In the genomic region with DNA sequence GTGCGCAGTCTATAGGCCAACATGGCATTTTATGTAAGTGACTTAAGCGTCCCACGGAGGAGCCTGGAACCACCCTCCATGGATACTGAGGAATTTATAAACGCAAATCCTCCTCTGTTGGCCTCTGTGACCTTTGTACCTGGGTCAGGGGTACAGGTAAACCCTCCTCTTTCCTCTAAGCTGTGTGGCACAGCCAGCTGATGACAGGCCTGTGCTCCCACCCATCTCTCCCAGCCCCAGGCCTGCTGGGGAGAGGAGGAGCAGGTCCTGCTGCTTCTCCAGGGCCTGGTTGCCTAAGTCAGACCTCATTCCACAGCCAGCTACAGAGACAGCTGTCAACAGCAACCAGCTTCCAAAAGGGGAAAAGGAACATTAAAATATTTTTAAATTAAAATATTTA, we compare ENCODE assay signal across 28 cellular contexts. TPM values are rescaled to one million over a fixed set of nuclear protein-coding genes. Genes with fewer than 3 reads are reported as not detected.
A peak's percentile ranks its signal among the peaks of the same experiment; 100 is the strongest.
DNase-seq lines count a peak whose midpoint lies in the region; TF ChIP-seq lines count a peak whose summit lies in the region.
"Had no signal": no experiment of that assay in that cellular context is flagged by ENCODE, and none has a peak within 500 bp of the region (broad histone marks: within the 10 kb centered on the region; RNA-seq: fewer than 3 reads in every experiment).

No MANE protein-coding gene starts in this region.

- no peaks in the 10 kb centered on the region for H3K4me1 ChIP-seq in A673 (ENCODE audit: insufficient read depth, low read length, poor library complexity, severe bottlenecking)

- intact Hi-C loops in dendritic cell treated with granulocyte-macrophage colony-stimulating factor and Interleukin-4, amounts not matched to agents 40 ng/mL and 50 ng/mL, for 4 days (cut with micrococcal nuclease), result loop anchor here (2.0 kb wide), 1 partner anchor 19 kb away; no protein-coding TSS in a partner anchor
- intact Hi-C loops in A673 (cut with micrococcal nuclease; ENCODE audit: unreplicated experiment), result no loop called here

- no peaks in the 10 kb centered on the region for H3K27me3 ChIP-seq in A673 (replicated peaks; ENCODE audit: insufficient read depth, low read depth, low read length, poor library complexity)
- H3K27me3 ChIP-seq: BLaER1 treated with 17β-estradiol and CSF1 and Interleukin-3, amounts not matched to agents 10 nM and 100 nM; SJSA1; testis had no signal

- no peaks in the 10 kb centered on the region for H3K9me3 Mint-ChIP-seq in dendritic cell treated with granulocyte-macrophage colony-stimulating factor and Interleukin-4, amounts not matched to agents 40 ng/mL and 50 ng/mL, for 4 days
- H3K9me3 Mint-ChIP-seq in type B pancreatic cell, result no peaks in the 10 kb centered on the region
- H3K9me3 Mint-ChIP-seq: immature natural killer cell; mesothelial cell of epicardium; naive thymus-derived CD8-positive, alpha-beta T cell; stimulated activated memory B cell treated with anti-CD40 and anti-IgM and Interleukin-4, amounts not matched to agents 10 μg/mL and 1 μg/mL and 100 μg/mL, for 72 hours had no signal

- peak; percentile 11 for DNase-seq in HT-29 (ENCODE audit: low spot score)
- peak; percentile 48 for DNase-seq in myocyte (ENCODE audit: low read depth)
- no peak for DNase-seq in type B pancreatic cell (ENCODE audit: extremely low spot score, unreplicated experiment)
- DNase-seq in A673 (ENCODE audit: low spot score), result no peak
- DNase-seq in NCI-H1417 treated with DMSO at 0.1 percent for 48 hours (lab: John Stamatoyannopoulos, UW), result no peak
- no peak for DNase-seq in NCI-H2081 treated with DMSO at 0.1 percent for 48 hours (lab: John Stamatoyannopoulos, UW)
- DNase-seq: activated CD4-positive, alpha-beta T cell treated with anti-CD3 and anti-CD28 coated beads for 48 hours; activated CD8-positive, alpha-beta memory T cell treated with anti-CD3 and anti-CD28 coated beads for 24 hours; activated T-cell treated with anti-CD3 and anti-CD28 coated beads for 4 hours; DMS79 treated with DMSO at 0.1 percent for 48 hours; effector CD4-positive, alpha-beta T cell; GF-D8; hypothalamus; immature natural killer cell; MV-4-11; naive thymus-derived CD8-positive, alpha-beta T cell; NCI-H1436 treated with DMSO at 0.1 percent for 48 hours; NCI-H345; NCI-H69; testis; WERI-Rb-1 had no signal

- no peak for TF ChIP-seq CTCF in type B pancreatic cell (conservative IDR thresholded peaks at IDR 0.05)
- no peak for TF ChIP-seq CTCF in A673 (conservative IDR thresholded peaks at IDR 0.05; ENCODE audit: low read depth, low read length)

- no peak overlapping the region for H3K4me3 ChIP-seq in A673 (ENCODE audit: low read depth, low read length, poor library complexity, severe bottlenecking)
- H3K4me3 ChIP-seq: BLaER1 treated with 17β-estradiol and CSF1 and Interleukin-3, amounts not matched to agents 10 nM and 100 nM; SJSA1; testis had no signal

- no peaks in the 10 kb centered on the region for H3K36me3 ChIP-seq in A673 (ENCODE audit: insufficient read depth, low read length, poor library complexity, severe bottlenecking)

- no TSS peak for BruUV-seq in A673 (replicated peaks; lab: Mats Ljungman, UMichigan)

- H3K9me3 ChIP-seq in A673 (ENCODE audit: low read depth, low read length, poor library complexity, severe bottlenecking), result no peaks in the 10 kb centered on the region
- H3K9me3 ChIP-seq: BLaER1 treated with 17β-estradiol and CSF1 and Interleukin-3, amounts not matched to agents 10 nM and 100 nM; SJSA1; testis had no signal

- peaks cover 60% of the 10 kb centered on the region for H3K4me1 Mint-ChIP-seq in dendritic cell treated with granulocyte-macrophage colony-stimulating factor and Interleukin-4, amounts not matched to agents 40 ng/mL and 50 ng/mL, for 4 days (ENCODE audit: low read depth)
- peaks cover 20% of the 10 kb centered on the region for H3K4me1 Mint-ChIP-seq in type B pancreatic cell (ENCODE audit: unreplicated experiment)

- H3K27me3 Mint-ChIP-seq in dendritic cell treated with granulocyte-macrophage colony-stimulating factor and Interleukin-4, amounts not matched to agents 40 ng/mL and 50 ng/mL, for 4 days, result no peaks in the 10 kb centered on the region
- H3K27me3 Mint-ChIP-seq in type B pancreatic cell, result no peaks in the 10 kb centered on the region
- H3K27me3 Mint-ChIP-seq: activated naive CD8-positive, alpha-beta T cell; naive thymus-derived CD8-positive, alpha-beta T cell; progenitor cell of endocrine pancreas; stimulated activated memory B cell treated with anti-CD40 and anti-IgM and Interleukin-4, amounts not matched to agents 10 μg/mL and 1 μg/mL and 100 μg/mL, for 72 hours had no signal

- H3K36me3 Mint-ChIP-seq in dendritic cell treated with granulocyte-macrophage colony-stimulating factor and Interleukin-4, amounts not matched to agents 40 ng/mL and 50 ng/mL, for 4 days (ENCODE audit: low read depth), result peaks cover 41% of the 10 kb centered on the region
- no peaks in the 10 kb centered on the region for H3K36me3 Mint-ChIP-seq in type B pancreatic cell
- H3K36me3 Mint-ChIP-seq: activated naive CD8-positive, alpha-beta T cell; immature natural killer cell; mesothelial cell of epicardium; naive thymus-derived CD8-positive, alpha-beta T cell; stimulated activated memory B cell treated with anti-CD40 and anti-IgM and Interleukin-4, amounts not matched to agents 10 μg/mL and 1 μg/mL and 100 μg/mL, for 72 hours had no signal

- peak overlapping the region; percentile 93 for H3K27ac Mint-ChIP-seq in dendritic cell treated with granulocyte-macrophage colony-stimulating factor and Interleukin-4, amounts not matched to agents 40 ng/mL and 50 ng/mL, for 4 days
- peak overlapping the region; percentile 88 for H3K27ac Mint-ChIP-seq in type B pancreatic cell
- H3K27ac Mint-ChIP-seq: activated naive CD8-positive, alpha-beta T cell; immature natural killer cell; naive thymus-derived CD8-positive, alpha-beta T cell; stimulated activated memory B cell treated with anti-CD40 and anti-IgM and Interleukin-4, amounts not matched to agents 10 μg/mL and 1 μg/mL and 100 μg/mL, for 72 hours had no signal

- POLR2A ChIA-PET in A673 (lab: Charles Lee; ENCODE audit: low non-redundant PET), result no interaction called here

- H3K4me3 Mint-ChIP-seq in dendritic cell treated with granulocyte-macrophage colony-stimulating factor and Interleukin-4, amounts not matched to agents 40 ng/mL and 50 ng/mL, for 4 days, result no peak overlapping the region
- H3K4me3 Mint-ChIP-seq in type B pancreatic cell, result no peak overlapping the region
- H3K4me3 Mint-ChIP-seq: activated naive CD8-positive, alpha-beta T cell; immature natural killer cell; mesothelial cell of epicardium; naive thymus-derived CD8-positive, alpha-beta T cell; stimulated activated memory B cell treated with anti-CD40 and anti-IgM and Interleukin-4, amounts not matched to agents 10 μg/mL and 1 μg/mL and 100 μg/mL, for 72 hours had no signal

- H3K27ac ChIP-seq in A673 (ENCODE audit: low read depth, low read length, poor library complexity, severe bottlenecking), result no peak overlapping the region
- H3K27ac ChIP-seq: BLaER1 treated with 17β-estradiol and CSF1 and Interleukin-3, amounts not matched to agents 10 nM and 100 nM; SJSA1; testis; WERI-Rb-1 had no signal

- CTCF ChIA-PET in A673 (lab: Charles Lee), result no interaction called here

RNA-seq across cellular contexts. Expression of a gene that starts 5.0 kb away (rescaled TPM):
- 31.9 and 35.5 TPM in 2 replicates for total RNA-seq in HT-29 (2014; rRNA removed; shearing (Covaris generic))
- 30.9 and 56.8 TPM in 2 replicates for total RNA-seq in myocyte
- polyA plus RNA-seq in myocyte (2012), result 21.5 TPM
- 7.8 and 16.2 TPM in 2 replicates for total RNA-seq in type B pancreatic cell (ENCODE audit: low replicate concordance)
- total RNA-seq in A673 (2021), result 2.4 and 2.6 TPM in 2 replicates

RNA-seq across cellular contexts. Expression of a gene that starts 31.5 kb away (rescaled TPM):
- total RNA-seq in HT-29 (2014; rRNA removed; shearing (Covaris generic)), result 24.5 and 24.9 TPM in 2 replicates
- total RNA-seq in myocyte (31.3 and 37.2 TPM in 2 replicates), type B pancreatic cell (ENCODE audit: low replicate concordance) (16.8 and 43.7 TPM in 2 replicates), A673 (2021) (26.6 and 30.1 TPM in 2 replicates)
- 88.9 TPM for polyA plus RNA-seq in myocyte (2012)

RNA-seq across cellular contexts. Expression of a gene that starts 41.6 kb away (rescaled TPM):
- 10.4 and 11.2 TPM in 2 replicates for total RNA-seq in HT-29 (2014; rRNA removed; shearing (Covaris generic))
- total RNA-seq in myocyte (32.2 and 33.7 TPM in 2 replicates), type B pancreatic cell (ENCODE audit: low replicate concordance) (18.7 and 19.3 TPM in 2 replicates), A673 (2021) (21.3 and 23.6 TPM in 2 replicates)
- 38.8 TPM for polyA plus RNA-seq in myocyte (2012)

RNA-seq across cellular contexts. Expression of a gene that starts 48.7 kb away (rescaled TPM):
- total RNA-seq in HT-29 (2014; rRNA removed; shearing (Covaris generic)), result 0.29 and 1.2 TPM in 2 replicates
- total RNA-seq in myocyte (4.9 and 5.9 TPM in 2 replicates), type B pancreatic cell (ENCODE audit: low replicate concordance) (9.0 and 15.8 TPM in 2 replicates), A673 (2021) (8.4 and 13.4 TPM in 2 replicates)
- polyA plus RNA-seq in myocyte (2012), result 25.2 TPM

RNA-seq across cellular contexts. Expression of a gene that starts 54.9 kb away (rescaled TPM):
- total RNA-seq in HT-29 (2014; rRNA removed; shearing (Covaris generic)), result 34.6 and 45.5 TPM in 2 replicates
- total RNA-seq in myocyte (25.5 and 30.5 TPM in 2 replicates), type B pancreatic cell (ENCODE audit: low replicate concordance) (25.6 and 28.8 TPM in 2 replicates), A673 (2021) (26.8 and 31.7 TPM in 2 replicates)
- polyA plus RNA-seq in myocyte (2012), result 33.5 TPM

Comparison
In these comparisons a context has a peak if more than half of its experiments do, and no peak if none do; other contexts are left out.
1. DNase-seq: peak in HT-29 (single experiment) and myocyte (single experiment); none in type B pancreatic cell (single experiment), A673 (single experiment), NCI-H1417 treated with DMSO at 0.1 percent for 48 hours (single experiment) and NCI-H2081 treated with DMSO at 0.1 percent for 48 hours (single experiment).